Comparison of ENCODE assay signal across 30 cellular contexts in the genomic region with DNA sequence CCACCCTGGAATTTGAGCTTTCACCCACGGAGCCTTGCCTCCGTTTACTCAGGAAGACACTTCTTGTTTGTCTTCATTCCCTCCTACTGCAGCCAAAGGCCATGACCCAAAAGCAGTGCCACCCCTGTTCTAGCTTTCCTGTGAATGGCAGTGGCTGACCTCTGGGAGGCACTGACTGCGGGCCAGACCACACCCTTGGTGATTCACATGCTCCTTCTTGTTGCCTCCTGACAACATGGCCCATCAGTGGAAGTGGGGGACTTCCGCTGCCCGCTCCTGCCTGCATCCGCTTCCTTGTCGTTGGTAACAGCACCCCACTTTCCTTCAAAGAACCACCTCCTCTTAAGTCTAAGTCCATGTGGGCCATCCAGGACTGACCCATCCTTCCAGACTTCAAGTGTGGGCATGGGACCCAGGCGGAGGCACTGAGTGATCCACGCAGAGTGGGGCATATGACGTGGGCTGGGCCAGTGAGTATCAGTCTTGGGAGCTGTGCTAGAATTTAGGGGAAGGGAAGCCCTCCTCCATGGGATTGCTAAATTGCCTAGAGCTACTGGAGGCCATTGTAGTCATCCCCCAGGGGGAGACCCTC. TPM values are rescaled to one million over a fixed set of nuclear protein-coding genes. Genes with fewer than 3 reads are reported as not detected.
A peak's percentile ranks its signal among the peaks of the same experiment; 100 is the strongest.
DNase-seq lines count a peak whose midpoint lies in the region; ATAC-seq and TF ChIP-seq lines count a peak whose summit lies in the region.
"Had no signal": no experiment of that assay in that cellular context is flagged by ENCODE, and none has a peak within 500 bp of the region (broad histone marks: within the 10 kb centered on the region; RNA-seq: fewer than 3 reads in every experiment).

No MANE protein-coding gene starts in this region.

- intact Hi-C loops in gastrocnemius medialis (cut with DNase I; ENCODE audit: low total_unique reads), result no loop called here

- in situ Hi-C loops in gastrocnemius medialis (cut with MboI; ENCODE audit: low sequenced_read_pairs in 4 of 4), result no loop called here

- peak; percentile 10 for DNase-seq in ELR (ENCODE audit: low read depth)
- peak; percentile 74 for DNase-seq in RWPE2 (ENCODE audit: low spot score)
- peak; percentile 58 for DNase-seq in fibroblast of the aortic adventitia (ENCODE audit: low read depth)
- peak in 1 of 2 donors; percentile 53 for DNase-seq in gastrocnemius medialis
- no peak for DNase-seq in retina
- DNase-seq in iPS-NIHi11 (ENCODE audit: low spot score), result no peak
- DNase-seq in foreskin melanocyte, result no peak
- DNase-seq: activated CD4-positive, alpha-beta T cell treated with anti-CD3 and anti-CD28 coated beads, Interleukin-2, amount 10 ng/mL, durations not matched to agents 7 days and 5 days; activated effector memory CD4-positive, alpha-beta T cell treated with anti-CD3 and anti-CD28 coated beads, Interleukin-2, amount 50 U/mL, for 16 hours; activated naive CD8-positive, alpha-beta T cell treated with anti-CD3 and anti-CD28 coated beads for 36 hours; activated T-cell treated with anti-CD3 and anti-CD28 coated beads, Interleukin-2, amount 50 U/mL, for 1 hour; AML-193; anterior cingulate cortex; CD4-positive, alpha-beta memory T cell; effector CD8-positive, alpha-beta T cell; H7; heart left ventricle; NCI-H146; NCI-H446; NCI-H774; nucleus accumbens; stimulated activated CD4-positive, alpha-beta T cell treated with anti-CD3 and anti-CD28 coated beads, Interleukin-15, amount 100 ng/mL, for 24 hours; stimulated activated CD4-positive, alpha-beta T cell treated with anti-CD3 and anti-CD28 coated beads, Interleukin-4, amount 100 ng/mL, for 4 hours; upper lobe of left lung had no signal

- H3K4me3 ChIP-seq in RWPE2 (ENCODE audit: severe bottlenecking) (no peak overlapping the region), fibroblast of the aortic adventitia (ENCODE audit: low read depth, low read length) (no peak overlapping the region), gastrocnemius medialis (no peak overlapping the region)
- H3K4me3 ChIP-seq: A549, heart left ventricle, prostate gland, SJSA1, upper lobe of left lung had no signal

- H3K9me3 ChIP-seq in RWPE2 (ENCODE audit: severe bottlenecking) (no peaks in the 10 kb centered on the region), gastrocnemius medialis (no peaks in the 10 kb centered on the region)
- H3K9me3 ChIP-seq: A549, heart left ventricle, prostate gland, SJSA1, upper lobe of left lung had no signal

- H3K4me1 ChIP-seq in RWPE2 (ENCODE audit: insufficient read depth, poor library complexity, severe bottlenecking), result no peaks in the 10 kb centered on the region
- peaks cover 12 to 26% of the 10 kb centered on the region in 2 donors for H3K4me1 ChIP-seq in gastrocnemius medialis
- H3K4me1 ChIP-seq: heart left ventricle, prostate gland, SJSA1, upper lobe of left lung had no signal

- no peak for TF ChIP-seq CTCF in RWPE2 (IDR thresholded peaks at IDR 0.05; ENCODE audit: poor library complexity, severe bottlenecking)
- no peak for TF ChIP-seq CTCF in fibroblast of the aortic adventitia (IDR thresholded peaks at IDR 0.05; ENCODE audit: insufficient read depth, low read length)
- no peak for TF ChIP-seq CTCF in gastrocnemius medialis (IDR thresholded peaks at IDR 0.05 in 4 of 5, conservative IDR thresholded peaks at IDR 0.05 in 1 of 5)

- H3K36me3 ChIP-seq in RWPE2 (ENCODE audit: low read depth) (no peaks in the 10 kb centered on the region), gastrocnemius medialis (no peaks in the 10 kb centered on the region)
- H3K36me3 ChIP-seq: prostate gland, SJSA1, upper lobe of left lung had no signal

- no peak for TF ChIP-seq POLR2A in gastrocnemius medialis (IDR thresholded peaks at IDR 0.05)

- no peak overlapping the region for H3K27ac ChIP-seq in RWPE2 (ENCODE audit: poor library complexity, severe bottlenecking)
- H3K27ac ChIP-seq in gastrocnemius medialis, result peak overlapping the region in 3 of 4 donors; percentile 18 to 89 (median 52)
- H3K27ac ChIP-seq: A549, epithelial cell of prostate, heart left ventricle, prostate gland, SJSA1, upper lobe of left lung had no signal

- H3K27me3 ChIP-seq in RWPE2 (ENCODE audit: insufficient read depth, poor library complexity, severe bottlenecking) (peaks cover 3% of the 10 kb centered on the region), gastrocnemius medialis (no peaks in the 10 kb centered on the region)
- H3K27me3 ChIP-seq: heart left ventricle, SJSA1, upper lobe of left lung had no signal

- peak; percentile 41; the same call in 2 of the 3 replicates for ATAC-seq in RWPE2 (ENCODE audit: low read depth)
- no peak for ATAC-seq in gastrocnemius medialis
- no peak for ATAC-seq in GM21786 (IDR thresholded peaks at IDR 0.05; ENCODE audit: unreplicated experiment)

RNA-seq across cellular contexts. Expression of gene KCNB1, which starts 35.1 kb away (rescaled TPM):
- total RNA-seq in fibroblast of the aortic adventitia (ENCODE audit: low replicate concordance) (0.27 and 0.41 TPM in 2 replicates), gastrocnemius medialis (10 to 100 TPM in 2 of 4 donors, 1 to 10 TPM in 2; 6.6 to 34.7 (median 9.4) TPM)
- total RNA-seq: activated naive CD8-positive, alpha-beta T cell treated with anti-CD3 and anti-CD28 coated beads for 36 hours; CD4-positive, alpha-beta memory T cell; kidney epithelial cell had no signal

RNA-seq across cellular contexts. Expression of gene PTGIS, which starts 50.3 kb away (rescaled TPM):
- total RNA-seq in fibroblast of the aortic adventitia (ENCODE audit: low replicate concordance) (279 and 1,011 TPM in 2 replicates), gastrocnemius medialis (10 to 100 TPM in 2 of 4 donors, 1 to 10 TPM in 2; 4.5 to 13.1 (median 9.5) TPM)
- total RNA-seq: CD4-positive, alpha-beta memory T cell; SJSA1 had no signal

Comparison
In these comparisons a context has a peak if more than half of its experiments do, and no peak if none do; other contexts are left out.
1. DNase-seq: peak in ELR (single experiment), RWPE2 (single experiment) and fibroblast of the aortic adventitia (single experiment); none in retina (single experiment), iPS-NIHi11 (single experiment) and foreskin melanocyte (single experiment).
2. RNA of gene PTGIS, which starts 50.3 kb away (total RNA-seq): 279 to 1,011 TPM in fibroblast of the aortic adventitia; 4.5 to 13.1 TPM in gastrocnemius medialis; every median in the first group is over 10 times any median in the second.